Comparison of ENCODE assay signal across 14 cellular contexts in genomic region chr9:91147079-91147708, GRCh38.
DNase-seq lines count a peak whose midpoint lies in the region; ATAC-seq and TF ChIP-seq lines count a peak whose summit lies in the region.
"Had no signal": no experiment of that assay in that cellular context is flagged by ENCODE, and none has a peak within 500 bp of the region (broad histone marks: within the 10 kb centered on the region; RNA-seq: fewer than 3 reads in every experiment).

No MANE protein-coding gene starts in this region.

- no peak overlapping the region for H3K4me3 Mint-ChIP-seq in activated naive CD4-positive, alpha-beta T cell treated with anti-CD3 and anti-CD28 coated beads, Interleukin-2, amount 50 U/mL, for 24 hours
- H3K4me3 Mint-ChIP-seq in activated naive CD8-positive, alpha-beta T cell treated with anti-CD3 and anti-CD28 coated beads, Interleukin-2, amount 50 U/mL, for 24 hours = peak overlapping the region; percentile 48
- peak overlapping the region; percentile 72 to 80 for H3K4me3 Mint-ChIP-seq in stimulated activated naive CD8-positive, alpha-beta T cell treated with anti-CD3 and anti-CD28 coated beads, Interleukin-15, amount 100 ng/mL, for 72 hours

- DNase-seq in activated naive CD4-positive, alpha-beta T cell (lab: John Stamatoyannopoulos, UW) = no peak
- DNase-seq in RWPE2 (ENCODE audit: low spot score) (no peak), NCI-H2196 treated with DMSO at 0.1 percent for 48 hours (lab: John Stamatoyannopoulos, UW; ENCODE audit: unreplicated experiment) (no peak), heart right ventricle (no peak)
- DNase-seq in activated naive CD8-positive, alpha-beta T cell treated with anti-CD3 and anti-CD28 coated beads, Interleukin-2, amount 50 U/mL, for 24 hours = no peak
- no peak for DNase-seq in stimulated activated naive CD8-positive, alpha-beta T cell treated with anti-CD3 and anti-CD28 coated beads, Interleukin-15, amount 100 ng/mL, for 72 hours
- no peak for DNase-seq in stimulated activated CD4-positive, alpha-beta T cell treated with anti-CD3 and anti-CD28 coated beads, Interleukin-4, amount 100 ng/mL, for 24 hours
- DNase-seq: cerebellar nuclear complex, hippocampal formation, NCI-H187 treated with DMSO at 0.1 percent for 48 hours, NCI-H510A, nucleus accumbens, right cardiac atrium had no signal

- intact Hi-C loops in heart right ventricle (cut with DNase I) = no loop called here

- 79 to 88% methylated on average over 5 of the region's 5 CpGs for WGBS in heart right ventricle, 2 donors

- no peak for ATAC-seq in RWPE2 (ENCODE audit: low read depth)
- ATAC-seq in activated naive CD8-positive, alpha-beta T cell treated with anti-CD3 and anti-CD28 coated beads, Interleukin-2, amount 50 U/mL, for 24 hours = no peak
- no peak for ATAC-seq in stimulated activated naive CD8-positive, alpha-beta T cell treated with anti-CD3 and anti-CD28 coated beads, Interleukin-15, amount 100 ng/mL, for 72 hours
- ATAC-seq in heart right ventricle = no peak
- ATAC-seq: right cardiac atrium had no signal

- H3K4me3 ChIP-seq in RWPE2 (ENCODE audit: severe bottlenecking) (no peak overlapping the region), heart right ventricle (no peak overlapping the region)

- H3K4me1 ChIP-seq in RWPE2 (ENCODE audit: insufficient read depth, poor library complexity, severe bottlenecking) (peaks cover 16% of the 10 kb centered on the region), heart right ventricle (peaks cover 0 to 51% (median 0%) of the 10 kb centered on the region in 9 donors)

- no peaks in the 10 kb centered on the region for H3K27me3 Mint-ChIP-seq in activated naive CD4-positive, alpha-beta T cell treated with anti-CD3 and anti-CD28 coated beads, Interleukin-2, amount 50 U/mL, for 24 hours
- H3K27me3 Mint-ChIP-seq in activated naive CD8-positive, alpha-beta T cell treated with anti-CD3 and anti-CD28 coated beads, Interleukin-2, amount 50 U/mL, for 24 hours = peaks cover 2% of the 10 kb centered on the region
- no peaks in the 10 kb centered on the region for H3K27me3 Mint-ChIP-seq in stimulated activated naive CD8-positive, alpha-beta T cell treated with anti-CD3 and anti-CD28 coated beads, Interleukin-15, amount 100 ng/mL, for 72 hours

- H3K27me3 ChIP-seq in RWPE2 (ENCODE audit: insufficient read depth, poor library complexity, severe bottlenecking) (no peaks in the 10 kb centered on the region), heart right ventricle (no peaks in the 10 kb centered on the region)

- no peaks in the 10 kb centered on the region for H3K9me3 ChIP-seq in RWPE2 (ENCODE audit: severe bottlenecking)
- H3K9me3 ChIP-seq in heart right ventricle = peaks cover 0 to 12% (median 0%) of the 10 kb centered on the region in 11 donors

- H3K9me3 Mint-ChIP-seq in activated naive CD4-positive, alpha-beta T cell treated with anti-CD3 and anti-CD28 coated beads, Interleukin-2, amount 50 U/mL, for 24 hours = no peaks in the 10 kb centered on the region
- H3K9me3 Mint-ChIP-seq in activated naive CD8-positive, alpha-beta T cell treated with anti-CD3 and anti-CD28 coated beads, Interleukin-2, amount 50 U/mL, for 24 hours = peaks cover 24% of the 10 kb centered on the region
- H3K9me3 Mint-ChIP-seq in stimulated activated naive CD8-positive, alpha-beta T cell treated with anti-CD3 and anti-CD28 coated beads, Interleukin-15, amount 100 ng/mL, for 72 hours = peaks cover 18 to 22% of the 10 kb centered on the region in 2 donors

- no peaks in the 10 kb centered on the region for H3K36me3 ChIP-seq in RWPE2 (ENCODE audit: low read depth)
- H3K36me3 ChIP-seq in heart right ventricle = no peaks in the 10 kb centered on the region

- no peak for TF ChIP-seq CTCF in RWPE2 (IDR thresholded peaks at IDR 0.05; ENCODE audit: poor library complexity, severe bottlenecking)
- no peak for TF ChIP-seq CTCF in heart right ventricle (IDR thresholded peaks at IDR 0.05)

- H3K36me3 Mint-ChIP-seq in activated naive CD4-positive, alpha-beta T cell treated with anti-CD3 and anti-CD28 coated beads, Interleukin-2, amount 50 U/mL, for 24 hours = peaks cover 4% of the 10 kb centered on the region
- H3K36me3 Mint-ChIP-seq in activated naive CD8-positive, alpha-beta T cell treated with anti-CD3 and anti-CD28 coated beads, Interleukin-2, amount 50 U/mL, for 24 hours (ENCODE audit: low read depth) = peaks cover 33% of the 10 kb centered on the region

- peaks cover 59% of the 10 kb centered on the region for H3K4me1 Mint-ChIP-seq in activated naive CD4-positive, alpha-beta T cell treated with anti-CD3 and anti-CD28 coated beads, Interleukin-2, amount 50 U/mL, for 24 hours
- peaks cover 72% of the 10 kb centered on the region for H3K4me1 Mint-ChIP-seq in activated naive CD8-positive, alpha-beta T cell treated with anti-CD3 and anti-CD28 coated beads, Interleukin-2, amount 50 U/mL, for 24 hours
- H3K4me1 Mint-ChIP-seq in stimulated activated naive CD8-positive, alpha-beta T cell treated with anti-CD3 and anti-CD28 coated beads, Interleukin-15, amount 100 ng/mL, for 72 hours = peaks cover 68% of the 10 kb centered on the region

- H3K27ac Mint-ChIP-seq in activated naive CD4-positive, alpha-beta T cell treated with anti-CD3 and anti-CD28 coated beads, Interleukin-2, amount 50 U/mL, for 24 hours = peak overlapping the region; percentile 92
- H3K27ac Mint-ChIP-seq in activated naive CD8-positive, alpha-beta T cell treated with anti-CD3 and anti-CD28 coated beads, Interleukin-2, amount 50 U/mL, for 24 hours = peak overlapping the region; percentile 97
- H3K27ac Mint-ChIP-seq in stimulated activated naive CD8-positive, alpha-beta T cell treated with anti-CD3 and anti-CD28 coated beads, Interleukin-15, amount 100 ng/mL, for 72 hours = peak overlapping the region; percentile 94 to 98

- H3K27ac ChIP-seq in RWPE2 (ENCODE audit: poor library complexity, severe bottlenecking) (peak overlapping the region; percentile 30), heart right ventricle (peak overlapping the region in 1 of 10 donors; percentile 40)
